18 cellular contexts compared by ENCODE assay signal in genomic region chr5:82784521-82784920, GRCh38.
"Had no signal": no experiment of that assay in that cellular context is flagged by ENCODE, and none has a peak within 500 bp of the region (broad histone marks: within the 10 kb centered on the region; RNA-seq: fewer than 3 reads in every experiment).

No MANE protein-coding gene starts in this region.

- H3K9me3 ChIP-seq: heart left ventricle, mucosa of descending colon, stomach, thoracic aorta, transverse colon had no signal

- ATAC-seq: effector memory CD8-positive, alpha-beta T cell; heart left ventricle; left lobe of liver; mucosa of descending colon; naive thymus-derived CD8-positive, alpha-beta T cell; right cardiac atrium had no signal

- H3K27me3 ChIP-seq: heart left ventricle, stomach, transverse colon had no signal

- H3K27ac ChIP-seq: heart left ventricle, stomach, thoracic aorta, transverse colon had no signal

- H3K4me1 Mint-ChIP-seq: naive thymus-derived CD8-positive, alpha-beta T cell had no signal

- H3K4me3 Mint-ChIP-seq: dendritic cell treated with granulocyte-macrophage colony-stimulating factor and Interleukin-4, amounts not matched to agents 40 ng/mL and 50 ng/mL, for 4 days; effector memory CD8-positive, alpha-beta T cell; naive thymus-derived CD8-positive, alpha-beta T cell had no signal

- H3K4me3 ChIP-seq: heart left ventricle, mucosa of descending colon, stomach, thoracic aorta, transverse colon had no signal

- DNase-seq: effector memory CD8-positive, alpha-beta T cell; erythroblast; foreskin melanocyte; heart left ventricle; hippocampal formation; mucosa of descending colon; naive thymus-derived CD8-positive, alpha-beta T cell; posterior cingulate gyrus; right cardiac atrium; small intestine; stimulated activated CD4-positive, alpha-beta T cell treated with anti-CD3 and anti-CD28 coated beads, Interleukin-12 subunit alpha, Interleukin-12 subunit beta, amount 100 ng/mL, for 4 hours; stimulated activated naive CD4-positive, alpha-beta T cell; stomach; substantia nigra; transverse colon had no signal

- H3K27me3 Mint-ChIP-seq: dendritic cell treated with granulocyte-macrophage colony-stimulating factor and Interleukin-4, amounts not matched to agents 40 ng/mL and 50 ng/mL, for 4 days; effector memory CD8-positive, alpha-beta T cell had no signal

- H3K9me3 Mint-ChIP-seq: dendritic cell treated with granulocyte-macrophage colony-stimulating factor and Interleukin-4, amounts not matched to agents 40 ng/mL and 50 ng/mL, for 4 days; effector memory CD8-positive, alpha-beta T cell had no signal

- H3K36me3 Mint-ChIP-seq: naive thymus-derived CD8-positive, alpha-beta T cell had no signal

- H3K36me3 ChIP-seq: heart left ventricle, stomach, thoracic aorta, transverse colon had no signal

- FAIRE-seq: small intestine had no signal

- H3K27ac Mint-ChIP-seq: dendritic cell treated with granulocyte-macrophage colony-stimulating factor and Interleukin-4, amounts not matched to agents 40 ng/mL and 50 ng/mL, for 4 days; effector memory CD8-positive, alpha-beta T cell; naive thymus-derived CD8-positive, alpha-beta T cell had no signal

- H3K4me1 ChIP-seq: heart left ventricle had no signal
